In genomic region chr17:5662409-5663150, GRCh38 we compare ENCODE assay signal across 19 cellular contexts.
"Had no signal": no experiment of that assay in that cellular context is flagged by ENCODE, and none has a peak within 500 bp of the region (broad histone marks: within the 10 kb centered on the region; RNA-seq: fewer than 3 reads in every experiment).

No MANE protein-coding gene starts in this region.

- DNase-seq: colonic mucosa; effector CD8-positive, alpha-beta T cell; endodermal cell; foreskin fibroblast; gastrocnemius medialis; head of caudate nucleus; kidney glomerular epithelial cell; left colon; left ventricle myocardium superior; lower lobe of right lung; mucosa of descending colon; naive B cell; right cardiac atrium; spleen; stimulated activated CD4-positive, alpha-beta T cell treated with anti-CD3 and anti-CD28 coated beads, Interleukin-4, amount 100 ng/mL, for 1 hour; stimulated activated CD8-positive, alpha-beta memory T cell treated with anti-CD3 and anti-CD28 coated beads, Interleukin-4, amount 100 ng/mL, for 48 hours; stimulated activated naive CD4-positive, alpha-beta T cell; stimulated activated naive CD8-positive, alpha-beta T cell treated with anti-CD3 and anti-CD28 coated beads, Interleukin-15, amount 100 ng/mL, for 72 hours; thyroid gland had no signal
